In genomic region chr18:34352385-34353163, GRCh38 we compare ENCODE assay signal across 10 cellular contexts.
A peak's percentile ranks its signal among the peaks of the same experiment; 100 is the strongest.
DNase-seq lines count a peak whose midpoint lies in the region; ATAC-seq and TF ChIP-seq lines count a peak whose summit lies in the region.
"Had no signal": no experiment of that assay in that cellular context is flagged by ENCODE, and none has a peak within 500 bp of the region (broad histone marks: within the 10 kb centered on the region; RNA-seq: fewer than 3 reads in every experiment).

No MANE protein-coding gene starts in this region.

- H3K4me1 ChIP-seq in mesendoderm (ENCODE audit: control insufficient read depth, low read depth, low read length) (no peaks in the 10 kb centered on the region), HAP-1 (no peaks in the 10 kb centered on the region)

- H3K4ac ChIP-seq in mesendoderm (ENCODE audit: low read depth, low read length): no peak overlapping the region

- H3K4me2 ChIP-seq in mesendoderm (ENCODE audit: low read length): no peak overlapping the region

- H3K23ac ChIP-seq in mesendoderm (ENCODE audit: low read length): no peak overlapping the region

- no peak overlapping the region for H3K27ac ChIP-seq in mesendoderm (ENCODE audit: low read depth, low read length)
- H3K27ac ChIP-seq: WERI-Rb-1 had no signal

- peak; percentile 34 for TF ChIP-seq CTCF in astrocyte of the spinal cord (IDR thresholded peaks at IDR 0.05; ENCODE audit: low read depth, low read length)

- H4K8ac ChIP-seq in mesendoderm (ENCODE audit: low read depth, low read length): no peak overlapping the region

- no peak overlapping the region for H4K5ac ChIP-seq in mesendoderm (ENCODE audit: low read length)

- no CpG with 5 or more reads among the region's 1 CpG for WGBS in mesendoderm (ENCODE audit: extremely low coverage, insufficient coverage, low lambda C conversion rate)

- in situ Hi-C loops in astrocyte of the spinal cord (cut with HindIII; ENCODE audit: low sequenced_read_pairs) (no loop called here), HAP-1 (cut with MboI; ENCODE audit: low sequenced_read_pairs) (no loop called here)

- H3K18ac ChIP-seq in mesendoderm (ENCODE audit: low read length): no peak overlapping the region

- no peak overlapping the region for H2AK5ac ChIP-seq in mesendoderm (ENCODE audit: low read length)

- ATAC-seq in HG02798 (IDR thresholded peaks at IDR 0.05; ENCODE audit: poor library complexity, unreplicated experiment) (no peak), GM19324 (IDR thresholded peaks at IDR 0.05; ENCODE audit: low FRiP score, unreplicated experiment) (no peak)

- H2BK15ac ChIP-seq in mesendoderm (replicated peaks; ENCODE audit: low read depth): no peak overlapping the region

- DNase-seq in DMS153 treated with DMSO at 0.1 percent for 48 hours (lab: John Stamatoyannopoulos, UW; ENCODE audit: unreplicated experiment): peak; percentile 94
- DNase-seq in NCI-H2029 (lab: John Stamatoyannopoulos, UW): peak; percentile 83
- peak; percentile 22 for DNase-seq in astrocyte of the spinal cord (ENCODE audit: low read depth, low spot score)
- peak; percentile 34 for DNase-seq in mesendoderm
- no peak for DNase-seq in erythroblast (lab: John Stamatoyannopoulos, UW)
- no peak for DNase-seq in HAP-1 (ENCODE audit: low spot score in 2 of 2)
- DNase-seq: NCI-H2171, WERI-Rb-1 had no signal

- H3K4me3 ChIP-seq in astrocyte of the spinal cord (ENCODE audit: low read depth, low read length): no peak overlapping the region
- H3K4me3 ChIP-seq in mesendoderm (ENCODE audit: low read length): no peak overlapping the region
- no peak overlapping the region for H3K4me3 ChIP-seq in HAP-1

- H3K36me3 ChIP-seq in mesendoderm (ENCODE audit: control insufficient read depth, insufficient read depth, low read length) (no peaks in the 10 kb centered on the region), HAP-1 (replicated peaks) (no peaks in the 10 kb centered on the region)
- H3K36me3 ChIP-seq: WERI-Rb-1 had no signal

- no peak for TF ChIP-seq POLR2A in erythroblast (IDR thresholded peaks at IDR 0.05; ENCODE audit: low read length)

- H3K79me2 ChIP-seq in mesendoderm (ENCODE audit: control insufficient read depth, insufficient read depth, low read length): no peaks in the 10 kb centered on the region

- H3K27me3 ChIP-seq in mesendoderm (ENCODE audit: insufficient read depth, low read length, poor library complexity) (no peaks in the 10 kb centered on the region), HAP-1 (ENCODE audit: low read depth) (no peaks in the 10 kb centered on the region)

- H3K9me3 ChIP-seq in HAP-1: no peaks in the 10 kb centered on the region

- H3K56ac ChIP-seq in mesendoderm (ENCODE audit: low read length): no peak overlapping the region

- no peak overlapping the region for H2BK5ac ChIP-seq in mesendoderm (ENCODE audit: low read length)

- no peaks in the 10 kb centered on the region for H3K79me1 ChIP-seq in mesendoderm (ENCODE audit: low read length)

- H2BK120ac ChIP-seq in mesendoderm (ENCODE audit: low read depth, low read length): no peak overlapping the region

- H3K9ac ChIP-seq in mesendoderm (ENCODE audit: low read length): no peak overlapping the region

Comparison
In these comparisons a context has a peak if more than half of its experiments do, and no peak if none do; other contexts are left out.
1. DNase-seq: peak in DMS153 treated with DMSO at 0.1 percent for 48 hours (single experiment), NCI-H2029 (single experiment), astrocyte of the spinal cord (single experiment) and mesendoderm (single experiment); none in erythroblast (0 of 2) and HAP-1 (0 of 2).